8 cellular contexts compared by ENCODE assay signal in genomic region chr12:111405149-111405855, GRCh38. TPM values are rescaled to one million over a fixed set of nuclear protein-coding genes. Genes with fewer than 3 reads are reported as not detected.
DNase-seq lines count a peak whose midpoint lies in the region; ATAC-seq and TF ChIP-seq lines count a peak whose summit lies in the region.

No MANE protein-coding gene starts in this region.

- H3K27me3 Mint-ChIP-seq in activated CD4-positive, alpha-beta T cell treated with anti-CD3 and anti-CD28 coated beads, Interleukin-2, amount 10 ng/mL, durations not matched to agents 7 days and 5 days = no peaks in the 10 kb centered on the region

- ATAC-seq in GM19372 (IDR thresholded peaks at IDR 0.05; ENCODE audit: low read depth, unreplicated experiment) (peak; percentile 60), HG03520 (IDR thresholded peaks at IDR 0.05; ENCODE audit: unreplicated experiment) (peak; percentile 53), left lung (peak; percentile 92)

- CTCF ChIA-PET in activated CD4-positive, alpha-beta T cell treated with anti-CD3 and anti-CD28 coated beads, Interleukin-2, amount 10 ng/mL, durations not matched to agents 7 days and 5 days (lab: Charles Lee) = interaction anchor here (0.8 to 8.8 kb wide), 10 partner anchors 9 to 259 kb away, joined by 3 to 73 read pairs (median 12); no protein-coding TSS in a partner anchor

- H3K4me3 ChIP-seq in left lung = peak overlapping the region; percentile 91 to 96

- H3K36me3 Mint-ChIP-seq in activated CD4-positive, alpha-beta T cell treated with anti-CD3 and anti-CD28 coated beads, Interleukin-2, amount 10 ng/mL, durations not matched to agents 7 days and 5 days (ENCODE audit: low read depth) = peaks cover 15% of the 10 kb centered on the region

- H3K4me1 ChIP-seq in left lung = peaks cover 27 to 72% of the 10 kb centered on the region in 2 donors

- H3K4me1 Mint-ChIP-seq in activated CD4-positive, alpha-beta T cell treated with anti-CD3 and anti-CD28 coated beads, Interleukin-2, amount 10 ng/mL, durations not matched to agents 7 days and 5 days = peaks cover 55% of the 10 kb centered on the region

- peak; percentile 35 to 79 for TF ChIP-seq CTCF in left lung (IDR thresholded peaks at IDR 0.05)

- intact Hi-C loops in left lung (cut with DNase I) = no loop called here

- peak overlapping the region; percentile 89 to 95 for H3K27ac ChIP-seq in left lung

- H3K27me3 ChIP-seq in left lung = no peaks in the 10 kb centered on the region

- H3K9me3 ChIP-seq in left lung = no peaks in the 10 kb centered on the region

- H3K36me3 ChIP-seq in left lung = no peaks in the 10 kb centered on the region

- H3K4me3 Mint-ChIP-seq in activated CD4-positive, alpha-beta T cell treated with anti-CD3 and anti-CD28 coated beads, Interleukin-2, amount 10 ng/mL, durations not matched to agents 7 days and 5 days = peak overlapping the region; percentile 75

- H3K9me3 Mint-ChIP-seq in activated CD4-positive, alpha-beta T cell treated with anti-CD3 and anti-CD28 coated beads, Interleukin-2, amount 10 ng/mL, durations not matched to agents 7 days and 5 days = no peaks in the 10 kb centered on the region

- H3K27ac Mint-ChIP-seq in activated CD4-positive, alpha-beta T cell treated with anti-CD3 and anti-CD28 coated beads, Interleukin-2, amount 10 ng/mL, durations not matched to agents 7 days and 5 days = peak overlapping the region; percentile 85

- POLR2A ChIA-PET in activated CD4-positive, alpha-beta T cell treated with anti-CD3 and anti-CD28 coated beads, Interleukin-2, amount 10 ng/mL, durations not matched to agents 7 days and 5 days (lab: Charles Lee) = interaction anchor here (1.3 kb wide), 1 partner anchor 25 kb away, joined by 4 read pairs; no protein-coding TSS in a partner anchor

- peak; percentile 98 for DNase-seq in CD1c-positive myeloid dendritic cell (ENCODE audit: extremely low spot score)
- DNase-seq in NCI-H526 treated with DMSO at 0.1 percent for 48 hours (lab: John Stamatoyannopoulos, UW) = peak; percentile 85
- DNase-seq in activated CD4-positive, alpha-beta T cell treated with anti-CD3 and anti-CD28 coated beads, Interleukin-2, amount 10 ng/mL, durations not matched to agents 7 days and 5 days = peak; percentile 98
- peak; percentile 81 for DNase-seq in cortex of kidney (lab: John Stamatoyannopoulos, UW)
- DNase-seq in left lung = peak; percentile 96 to 99
- DNase-seq in stimulated activated CD4-positive, alpha-beta T cell treated with anti-CD3 and anti-CD28 coated beads, Interleukin-2, amount 100 ng/mL, for 48 hours = peak; percentile 98 to 100

RNA-seq across cellular contexts. Expression of gene SH2B3, which starts 0.4 kb away (rescaled TPM):
- total RNA-seq in activated CD4-positive, alpha-beta T cell treated with anti-CD3 and anti-CD28 coated beads, Interleukin-2, amount 10 ng/mL, durations not matched to agents 7 days and 5 days = 10 to 100 TPM; 29.7 to 29.8 TPM
- 10 to 100 TPM; 26.9 to 42.0 TPM for total RNA-seq in left lung

RNA-seq across cellular contexts. Expression of gene PHETA1, which starts 36.4 kb away (rescaled TPM):
- total RNA-seq in activated CD4-positive, alpha-beta T cell treated with anti-CD3 and anti-CD28 coated beads, Interleukin-2, amount 10 ng/mL, durations not matched to agents 7 days and 5 days = under 1 TPM; 0.69 to 0.97 TPM
- total RNA-seq in left lung = 10 to 100 TPM in 1 of 2 donors, 1 to 10 TPM in 1; 9.9 to 20.5 TPM

Comparison
In these comparisons a context has a peak if more than half of its experiments do, and no peak if none do; other contexts are left out.
1. Peak in every context shown above with its lines: DNase-seq, ATAC-seq, H3K4me3 ChIP-seq and H3K27ac ChIP-seq.
2. RNA of gene PHETA1, which starts 36.4 kb away (total RNA-seq): 9.9 to 20.5 TPM in left lung; 0.69 to 0.97 TPM in activated CD4-positive, alpha-beta T cell treated with anti-CD3 and anti-CD28 coated beads, Interleukin-2, amount 10 ng/mL, durations not matched to agents 7 days and 5 days; every median in the first group is over 4 times any median in the second.